ENCODE assay signal across 1 cellular context in the genomic region with DNA sequence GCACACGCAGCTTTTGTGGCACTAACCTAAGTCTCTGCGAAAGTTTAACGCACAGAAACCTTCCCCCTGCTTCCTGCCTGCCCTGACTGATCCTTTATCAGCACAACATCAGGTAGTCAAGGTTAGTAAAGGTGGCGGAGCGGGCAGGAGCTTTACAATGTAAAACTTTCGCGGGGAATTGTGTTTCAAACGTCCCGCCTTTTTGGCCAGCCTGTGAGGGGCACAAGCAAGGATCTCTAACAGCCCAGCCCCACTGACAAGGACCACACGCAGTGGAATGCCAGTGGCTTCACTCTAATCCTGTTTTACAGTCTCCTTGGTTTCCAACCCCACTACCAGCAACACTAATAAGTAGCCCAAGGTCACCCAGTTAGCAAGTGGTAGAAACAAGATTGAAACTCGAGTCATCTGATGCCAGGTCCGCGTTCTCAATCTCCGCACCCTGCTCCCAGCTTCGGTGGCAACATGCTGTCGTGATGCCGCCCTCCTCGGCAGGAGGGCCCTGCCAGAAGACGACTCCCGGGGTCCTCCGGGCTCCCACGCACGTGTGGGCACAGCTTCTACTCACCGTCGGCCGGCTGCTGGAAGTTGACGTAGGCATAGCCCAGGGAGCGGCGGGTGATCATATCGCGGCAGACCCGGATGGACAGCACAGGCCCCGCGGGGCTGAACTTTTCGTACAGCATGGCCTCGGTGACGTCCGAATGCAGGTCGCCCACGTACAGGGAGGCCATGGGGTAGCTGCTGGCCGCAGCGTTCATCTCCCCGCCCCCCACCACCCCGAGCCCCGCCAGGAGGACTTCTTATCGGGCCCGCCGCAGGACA.
TF ChIP-seq lines count a peak whose summit lies in the region.

No MANE protein-coding gene starts in this region.

TF ChIP-seq in K562, 482 proteins besides CTCF, POLR2A, EP300 and RAD21 (continued from another document):
- TF ChIP-seq, protein P1, sequence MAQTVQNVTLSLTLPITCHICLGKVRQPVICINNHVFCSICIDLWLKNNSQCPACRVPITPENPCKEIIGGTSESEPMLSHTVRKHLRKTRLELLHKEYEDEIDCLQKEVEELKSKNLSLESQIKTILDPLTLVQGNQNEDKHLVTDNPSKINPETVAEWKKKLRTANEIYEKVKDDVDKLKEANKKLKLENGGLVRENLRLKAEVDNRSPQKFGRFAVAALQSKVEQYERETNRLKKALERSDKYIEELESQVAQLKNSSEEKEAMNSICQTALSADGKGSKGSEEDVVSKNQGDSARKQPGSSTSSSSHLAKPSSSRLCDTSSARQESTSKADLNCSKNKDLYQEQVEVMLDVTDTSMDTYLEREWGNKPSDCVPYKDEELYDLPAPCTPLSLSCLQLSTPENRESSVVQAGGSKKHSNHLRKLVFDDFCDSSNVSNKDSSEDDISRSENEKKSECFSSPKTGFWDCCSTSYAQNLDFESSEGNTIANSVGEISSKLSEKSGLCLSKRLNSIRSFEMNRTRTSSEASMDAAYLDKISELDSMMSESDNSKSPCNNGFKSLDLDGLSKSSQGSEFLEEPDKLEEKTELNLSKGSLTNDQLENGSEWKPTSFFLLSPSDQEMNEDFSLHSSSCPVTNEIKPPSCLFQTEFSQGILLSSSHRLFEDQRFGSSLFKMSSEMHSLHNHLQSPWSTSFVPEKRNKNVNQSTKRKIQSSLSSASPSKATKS (CRISPR knock-in tag; IDR thresholded peaks at IDR 0.05): no peak
- no peak for TF ChIP-seq SRF (CRISPR knock-in tag; IDR thresholded peaks at IDR 0.05)
- peak; percentile 34; the same call in 1 of the 2 replicates for TF ChIP-seq E2F3 (CRISPR knock-in tag; IDR thresholded peaks at IDR 0.05)
- TF ChIP-seq, protein P2, sequence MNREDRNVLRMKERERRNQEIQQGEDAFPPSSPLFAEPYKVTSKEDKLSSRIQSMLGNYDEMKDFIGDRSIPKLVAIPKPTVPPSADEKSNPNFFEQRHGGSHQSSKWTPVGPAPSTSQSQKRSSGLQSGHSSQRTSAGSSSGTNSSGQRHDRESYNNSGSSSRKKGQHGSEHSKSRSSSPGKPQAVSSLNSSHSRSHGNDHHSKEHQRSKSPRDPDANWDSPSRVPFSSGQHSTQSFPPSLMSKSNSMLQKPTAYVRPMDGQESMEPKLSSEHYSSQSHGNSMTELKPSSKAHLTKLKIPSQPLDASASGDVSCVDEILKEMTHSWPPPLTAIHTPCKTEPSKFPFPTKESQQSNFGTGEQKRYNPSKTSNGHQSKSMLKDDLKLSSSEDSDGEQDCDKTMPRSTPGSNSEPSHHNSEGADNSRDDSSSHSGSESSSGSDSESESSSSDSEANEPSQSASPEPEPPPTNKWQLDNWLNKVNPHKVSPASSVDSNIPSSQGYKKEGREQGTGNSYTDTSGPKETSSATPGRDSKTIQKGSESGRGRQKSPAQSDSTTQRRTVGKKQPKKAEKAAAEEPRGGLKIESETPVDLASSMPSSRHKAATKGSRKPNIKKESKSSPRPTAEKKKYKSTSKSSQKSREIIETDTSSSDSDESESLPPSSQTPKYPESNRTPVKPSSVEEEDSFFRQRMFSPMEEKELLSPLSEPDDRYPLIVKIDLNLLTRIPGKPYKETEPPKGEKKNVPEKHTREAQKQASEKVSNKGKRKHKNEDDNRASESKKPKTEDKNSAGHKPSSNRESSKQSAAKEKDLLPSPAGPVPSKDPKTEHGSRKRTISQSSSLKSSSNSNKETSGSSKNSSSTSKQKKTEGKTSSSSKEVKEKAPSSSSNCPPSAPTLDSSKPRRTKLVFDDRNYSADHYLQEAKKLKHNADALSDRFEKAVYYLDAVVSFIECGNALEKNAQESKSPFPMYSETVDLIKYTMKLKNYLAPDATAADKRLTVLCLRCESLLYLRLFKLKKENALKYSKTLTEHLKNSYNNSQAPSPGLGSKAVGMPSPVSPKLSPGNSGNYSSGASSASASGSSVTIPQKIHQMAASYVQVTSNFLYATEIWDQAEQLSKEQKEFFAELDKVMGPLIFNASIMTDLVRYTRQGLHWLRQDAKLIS (CRISPR knock-in tag; IDR thresholded peaks at IDR 0.05): 0 out of 2 replicates have a peak, but pooled peaks have one; percentile 92
- TF ChIP-seq TEAD1 (CRISPR knock-in tag; IDR thresholded peaks at IDR 0.05): 0 out of 4 replicates have a peak, but pooled peaks of 1 of the 2 experiments have one; percentile 31
- TF ChIP-seq, protein P3, sequence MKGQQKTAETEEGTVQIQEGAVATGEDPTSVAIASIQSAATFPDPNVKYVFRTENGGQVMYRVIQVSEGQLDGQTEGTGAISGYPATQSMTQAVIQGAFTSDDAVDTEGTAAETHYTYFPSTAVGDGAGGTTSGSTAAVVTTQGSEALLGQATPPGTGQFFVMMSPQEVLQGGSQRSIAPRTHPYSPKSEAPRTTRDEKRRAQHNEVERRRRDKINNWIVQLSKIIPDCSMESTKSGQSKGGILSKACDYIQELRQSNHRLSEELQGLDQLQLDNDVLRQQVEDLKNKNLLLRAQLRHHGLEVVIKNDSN (CRISPR knock-in tag; IDR thresholded peaks at IDR 0.05): no peak
- TF ChIP-seq GABPB1 (CRISPR knock-in tag; IDR thresholded peaks at IDR 0.05): peak; percentile 46
- TF ChIP-seq GATA2 (CRISPR knock-in tag; IDR thresholded peaks at IDR 0.05): peak; percentile 64; the same call in 1 of the 2 replicates
- TF ChIP-seq, protein P4, sequence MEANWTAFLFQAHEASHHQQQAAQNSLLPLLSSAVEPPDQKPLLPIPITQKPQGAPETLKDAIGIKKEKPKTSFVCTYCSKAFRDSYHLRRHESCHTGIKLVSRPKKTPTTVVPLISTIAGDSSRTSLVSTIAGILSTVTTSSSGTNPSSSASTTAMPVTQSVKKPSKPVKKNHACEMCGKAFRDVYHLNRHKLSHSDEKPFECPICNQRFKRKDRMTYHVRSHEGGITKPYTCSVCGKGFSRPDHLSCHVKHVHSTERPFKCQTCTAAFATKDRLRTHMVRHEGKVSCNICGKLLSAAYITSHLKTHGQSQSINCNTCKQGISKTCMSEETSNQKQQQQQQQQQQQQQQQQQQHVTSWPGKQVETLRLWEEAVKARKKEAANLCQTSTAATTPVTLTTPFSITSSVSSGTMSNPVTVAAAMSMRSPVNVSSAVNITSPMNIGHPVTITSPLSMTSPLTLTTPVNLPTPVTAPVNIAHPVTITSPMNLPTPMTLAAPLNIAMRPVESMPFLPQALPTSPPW (CRISPR knock-in tag; IDR thresholded peaks at IDR 0.05): no peak
- no peak for TF ChIP-seq DACH1 (IDR thresholded peaks at IDR 0.05; ENCODE audit: partially characterized antibody)
